In the genomic region with DNA sequence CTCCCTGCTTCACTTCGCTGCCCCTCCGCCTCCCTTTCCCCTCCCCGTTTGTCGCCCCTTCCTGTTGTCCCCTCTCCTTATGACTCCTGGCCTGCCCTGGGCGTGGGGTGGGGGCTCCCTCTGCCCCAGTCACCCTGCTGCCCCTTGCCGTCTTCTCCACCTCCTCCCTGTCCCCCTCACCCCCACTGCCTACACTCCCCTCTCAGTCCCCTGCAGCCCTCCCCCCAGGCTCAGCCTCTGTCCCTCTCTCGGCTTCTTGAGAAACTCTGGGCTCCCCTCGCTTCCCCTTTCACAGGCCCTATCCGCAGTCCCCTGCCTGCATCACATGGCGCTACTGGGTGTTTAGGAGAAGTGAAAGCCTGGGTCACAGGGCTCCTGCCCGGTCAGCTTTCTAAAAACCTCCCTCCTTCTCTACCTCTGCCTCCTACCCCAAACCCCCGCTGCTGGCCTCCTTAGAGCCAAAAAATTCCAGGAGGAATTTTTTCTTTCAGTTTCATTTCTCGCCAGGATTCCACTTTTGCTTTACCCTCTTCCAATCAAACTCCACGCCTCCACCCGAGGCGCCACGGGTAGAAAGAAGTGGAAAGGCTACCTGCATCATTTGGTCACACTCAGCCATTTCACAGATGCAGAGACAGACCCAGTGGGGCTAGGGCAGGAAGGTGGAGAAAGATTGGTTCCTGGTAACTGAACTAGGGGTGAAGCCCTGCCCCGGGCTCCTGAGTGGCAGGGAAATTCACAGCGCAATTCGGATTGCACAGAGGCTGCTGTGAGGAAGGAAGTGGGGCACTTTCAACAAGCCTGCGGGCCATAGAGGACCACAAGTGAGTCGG, we compare ENCODE assay signal across 8 cellular contexts. TPM values are rescaled to one million over a fixed set of nuclear protein-coding genes. Genes with fewer than 3 reads are reported as not detected.
A peak's percentile ranks its signal among the peaks of the same experiment; 100 is the strongest.
DNase-seq lines count a peak whose midpoint lies in the region; ATAC-seq and TF ChIP-seq lines count a peak whose summit lies in the region.

Gene SLC15A3 (minus strand): TSS at position 268 of the 833 bp plus-strand sequence. CDS start 625 bp downstream, outside the sequence.

- intact Hi-C loops in right lobe of liver (cut with DNase I) (no loop called here), stomach (cut with DNase I; ENCODE audit: low total_unique reads) (no loop called here)

- H3K27ac ChIP-seq in cingulate gyrus (ENCODE audit: low read depth, low read length) = peak within 1 kb of the TSS; percentile 65
- H3K27ac ChIP-seq in right lobe of liver = peak within 1 kb of the TSS; percentile 51 to 75 (median 70)
- peak within 1 kb of the TSS; percentile 66 to 94 (median 87) for H3K27ac ChIP-seq in stomach

- TF ChIP-seq CTCF in right lobe of liver (IDR thresholded peaks at IDR 0.05) = no peak
- no peak for TF ChIP-seq CTCF in stomach (IDR thresholded peaks at IDR 0.05)

- peaks cover 0 to 5% (median 2%) of the 10 kb centered on the region in 4 donors for H3K4me1 ChIP-seq in right lobe of liver
- H3K4me1 ChIP-seq in stomach = peaks cover 8 to 53% (median 34%) of the 10 kb centered on the region in 4 donors

- no peaks in the 10 kb centered on the region for H3K36me3 ChIP-seq in right lobe of liver
- no peaks in the 10 kb centered on the region for H3K36me3 ChIP-seq in stomach

- ATAC-seq in HG02973 (IDR thresholded peaks at IDR 0.05; ENCODE audit: unreplicated experiment) = peak; percentile 74
- ATAC-seq in right lobe of liver = peak; percentile 74 to 77 (median 76)

- TF ChIP-seq POLR2A in right lobe of liver (IDR thresholded peaks at IDR 0.05) (peak; percentile 41), stomach (IDR thresholded peaks at IDR 0.05) (no peak)

- peak; percentile 29 for DNase-seq in activated gamma-delta T cell treated with Interleukin-2 at 50 U/mL for 16 hours
- DNase-seq in activated gamma-delta T cell (lab: John Stamatoyannopoulos, UW) = no peak
- peak; percentile 57 for DNase-seq in SIG-M5 (lab: John Stamatoyannopoulos, UW)
- peak; percentile 69 to 80 (median 76) for DNase-seq in right lobe of liver
- peak; percentile 60 for DNase-seq in stomach
- DNase-seq in DMS114 treated with DMSO at 0.1 percent for 48 hours (lab: John Stamatoyannopoulos, UW; ENCODE audit: unreplicated experiment) = no peak

- H3K9me3 ChIP-seq in right lobe of liver (no peaks in the 10 kb centered on the region), stomach (no peaks in the 10 kb centered on the region)

- no peak for TF ChIP-seq EP300 in stomach (IDR thresholded peaks at IDR 0.05)

- 8% methylated on average over 18 of the region's 22 CpGs for WGBS in right lobe of liver (ENCODE audit: insufficient coverage, low coverage, low lambda C conversion rate, missing lambda C conversion rate)
- 11 to 22% (median 15%) methylated on average over 21 to 22 of the region's 22 CpGs for WGBS in stomach, 5 donors

- peak within 1 kb of the TSS; percentile 41 to 61 (median 58) for H3K4me3 ChIP-seq in right lobe of liver
- peak within 1 kb of the TSS; percentile 48 to 69 (median 58) for H3K4me3 ChIP-seq in stomach

- no peaks in the 10 kb centered on the region for H3K27me3 ChIP-seq in right lobe of liver
- no peaks in the 10 kb centered on the region for H3K27me3 ChIP-seq in stomach

RNA-seq across cellular contexts. Expression of gene SLC15A3, which starts in this region (rescaled TPM):
- total RNA-seq in right lobe of liver (10 to 100 TPM in 3 of 6 experiments, 1 to 10 TPM in 3; 7.2 to 22.2 (median 9.2) TPM), stomach (10 to 100 TPM in 3 of 5 donors, 1 to 10 TPM in 2; 7.9 to 29.5 (median 13.4) TPM)
- polyA plus RNA-seq in stomach = 10 to 100 TPM; 25.8 to 33.6 (median 32.2) TPM

Comparison
In these comparisons a context has a peak if more than half of its experiments do, and no peak if none do; other contexts are left out.
1. DNase-seq: peak in activated gamma-delta T cell treated with Interleukin-2 at 50 U/mL for 16 hours (single experiment), SIG-M5 (single experiment), right lobe of liver (3 of 3) and stomach (single experiment); none in activated gamma-delta T cell (single experiment) and DMS114 treated with DMSO at 0.1 percent for 48 hours (single experiment).
2. Peak in every context shown above with its lines, with median percentiles within 50 percentile points of each other: H3K27ac ChIP-seq.